Comparison of ENCODE assay signal across 16 cellular contexts in the genomic region with DNA sequence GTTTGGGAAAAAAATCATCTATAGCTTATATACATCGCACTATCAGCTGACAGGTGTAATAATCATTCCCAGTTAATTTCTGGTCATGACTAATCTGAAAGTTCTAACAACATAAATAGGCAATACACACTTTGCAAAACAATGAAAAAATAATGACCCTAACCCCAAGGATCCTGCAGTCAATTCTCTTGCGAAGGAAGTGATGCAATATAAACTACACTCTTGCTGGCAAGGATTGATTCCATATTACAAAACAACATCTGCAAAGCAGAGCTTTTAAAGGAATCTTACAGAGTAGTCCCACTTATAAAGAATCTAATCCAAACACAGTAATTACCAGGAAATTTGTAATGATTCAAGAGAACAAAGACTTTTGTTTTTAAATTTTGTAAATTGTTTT.
DNase-seq lines count a peak whose midpoint lies in the region; ATAC-seq, FAIRE-seq and TF ChIP-seq lines count a peak whose summit lies in the region.
"Had no signal": no experiment of that assay in that cellular context is flagged by ENCODE, and none has a peak within 500 bp of the region (broad histone marks: within the 10 kb centered on the region; RNA-seq: fewer than 3 reads in every experiment).

No MANE protein-coding gene starts in this region.

- no peak overlapping the region for H3K18ac ChIP-seq in IMR-90 (ENCODE audit: low read depth, low read length)

- TF ChIP-seq CTCF in AG10803 (conservative IDR thresholded peaks at IDR 0.05; ENCODE audit: low read length) (no peak), IMR-90 (conservative IDR thresholded peaks at IDR 0.05; ENCODE audit: low read depth, low read length) (no peak), fibroblast of villous mesenchyme (IDR thresholded peaks at IDR 0.05; ENCODE audit: insufficient read depth, low read depth, low read length) (no peak), stomach (IDR thresholded peaks at IDR 0.05) (no peak)

- H2BK5ac ChIP-seq in IMR-90 (ENCODE audit: low read depth, low read length, poor library complexity, severe bottlenecking): no peak overlapping the region

- no peak overlapping the region for H2AFZ ChIP-seq in IMR-90 (replicated peaks; ENCODE audit: low read length, poor library complexity)

- no peak overlapping the region for H3K27ac ChIP-seq in IMR-90 (ENCODE audit: insufficient read depth, low read length)
- H3K27ac ChIP-seq in stomach: no peak overlapping the region

- no peak overlapping the region for H3K4ac ChIP-seq in IMR-90 (ENCODE audit: low read depth, low read length)

- FAIRE-seq in endometrium (lab: Jason Lieb, UNC): peak; percentile 74

- in situ Hi-C loops in IMR-90 (cut with MboI; ENCODE audit: low sequenced_read_pairs): no loop called here

- TF ChIP-seq RAD21 in IMR-90 (IDR thresholded peaks at IDR 0.05; ENCODE audit: low read length): no peak

- H3K9ac ChIP-seq in IMR-90 (ENCODE audit: low read depth, low read length): no peak overlapping the region

- no peak overlapping the region for H2BK15ac ChIP-seq in IMR-90 (ENCODE audit: low read depth, low read length)

- no TSS peak for BruUV-seq in IMR-90 (replicated peaks; lab: Mats Ljungman, UMichigan)

- dilution Hi-C loops in IMR-90 (cut with HindIII; ENCODE audit: low sequenced_read_pairs, unreplicated experiment): no loop called here

- no CpG with 5 or more reads among the region's 2 CpGs for WGBS in IMR-90 (ENCODE audit: extremely low coverage in 2 of 2, insufficient read length in 1 of 2), 2 experiments
- WGBS in stomach, 5 donors: 71 to 90% (median 78%) methylated on average over 2 of the region's 2 CpGs

- CTCF ChIA-PET in IMR-90 (lab: Yijun Ruan, JAX): interaction anchor here (0.6 kb wide), 1 partner anchor 34 kb away, joined by 9 read pairs; no protein-coding TSS in a partner anchor

- POLR2A ChIA-PET in IMR-90 (lab: Charles Lee; ENCODE audit: unreplicated experiment): no interaction called here

- no peak for TF ChIP-seq EP300 in stomach (IDR thresholded peaks at IDR 0.05)

- H4K5ac ChIP-seq in IMR-90 (ENCODE audit: low read depth, low read length): no peak overlapping the region

- H3K27me3 ChIP-seq in IMR-90 (ENCODE audit: control insufficient read depth, insufficient read depth, low read length) (no peaks in the 10 kb centered on the region), stomach (no peaks in the 10 kb centered on the region)

- H2BK20ac ChIP-seq in IMR-90 (ENCODE audit: low read depth, low read length): no peak overlapping the region

- H4K20me1 ChIP-seq in IMR-90 (ENCODE audit: insufficient read depth, low read length): no peaks in the 10 kb centered on the region

- no peak overlapping the region for H2AK9ac ChIP-seq in IMR-90 (replicated peaks; ENCODE audit: low read depth, low read length, poor library complexity)

- no peak overlapping the region for H3K56ac ChIP-seq in IMR-90 (ENCODE audit: extremely low read depth, insufficient read depth, low read length)

- H2BK120ac ChIP-seq in IMR-90 (ENCODE audit: low read depth, low read length): no peak overlapping the region

- H2AK5ac ChIP-seq in IMR-90 (ENCODE audit: low read depth, low read length): no peak overlapping the region

- no peak overlapping the region for H3K14ac ChIP-seq in IMR-90 (replicated peaks; ENCODE audit: low read depth, low read length)

- H3K4me3 ChIP-seq in AG10803 (ENCODE audit: low read length) (no peak overlapping the region), IMR-90 (ENCODE audit: insufficient read depth, low read depth, low read length) (no peak overlapping the region), fibroblast of villous mesenchyme (ENCODE audit: low read depth, low read length) (no peak overlapping the region), stomach (no peak overlapping the region)

- H3K4me1 ChIP-seq in IMR-90 (ENCODE audit: control insufficient read depth, insufficient read depth, low read length) (no peaks in the 10 kb centered on the region), stomach (peaks cover 0 to 47% (median 3%) of the 10 kb centered on the region in 4 donors)

- H3K23ac ChIP-seq in IMR-90 (ENCODE audit: low read depth, low read length): no peak overlapping the region

- no peak for ATAC-seq in IMR-90 (ENCODE audit: low read depth)
- ATAC-seq in GM21723 (IDR thresholded peaks at IDR 0.05; ENCODE audit: unreplicated experiment): no peak
- ATAC-seq: HCT116 had no signal

- TF ChIP-seq POLR2A in IMR-90 (IDR thresholded peaks at IDR 0.05; ENCODE audit: low read depth, low read length): no peak
- TF ChIP-seq POLR2A in stomach (IDR thresholded peaks at IDR 0.05): no peak

- H4K91ac ChIP-seq in IMR-90 (ENCODE audit: insufficient read depth, low read depth, low read length): no peak overlapping the region

- no peaks in the 10 kb centered on the region for H3K9me1 ChIP-seq in IMR-90 (ENCODE audit: insufficient read depth, low read length)

- H3K79me1 ChIP-seq in IMR-90 (ENCODE audit: low read depth in 1 of 2, low read length in 2 of 2): no peaks in the 10 kb centered on the region

- no peak overlapping the region for H3K4me2 ChIP-seq in IMR-90 (ENCODE audit: low read depth, low read length)

- H4K8ac ChIP-seq in IMR-90 (ENCODE audit: low read depth in 2 of 2, low read length in 2 of 2): no peak overlapping the region

- intact Hi-C loops in IMR-90 (cut with micrococcal nuclease): no loop called here
- intact Hi-C loops in stomach (cut with DNase I; ENCODE audit: low total_unique reads): no loop called here

- H3K9me3 ChIP-seq in IMR-90 (ENCODE audit: control insufficient read depth, insufficient read depth, low read length) (no peaks in the 10 kb centered on the region), stomach (no peaks in the 10 kb centered on the region)

- H3K36me3 ChIP-seq in IMR-90 (ENCODE audit: control insufficient read depth, insufficient read depth, low read length) (no peaks in the 10 kb centered on the region), stomach (no peaks in the 10 kb centered on the region)

- peak; percentile 87 for DNase-seq in AG10803 (ENCODE audit: low read depth)
- DNase-seq in IMR-90: no peak
- DNase-seq in fibroblast of villous mesenchyme (ENCODE audit: low read depth): peak; percentile 73
- no peak for DNase-seq in T-helper 1 cell
- no peak for DNase-seq in stomach
- DNase-seq: CD4-positive, CD25-positive, alpha-beta regulatory T cell; DMS53; MV-4-11; NCI-H1417; NCI-H1930; NCI-H446; NK-92 treated with Interleukin-12 subunit alpha and Interleukin-12 subunit beta, amount 100 ng/mL, for 24 hours; OCI-M1 had no signal

TF ChIP-seq in IMR-90, 13 proteins besides CTCF, POLR2A, EP300 and RAD21:
- TF ChIP-seq CEBPB (IDR thresholded peaks at IDR 0.05; ENCODE audit: low read depth, low read length) (peak; percentile 23; the same call in 1 of the 2 replicates), NFE2L2 (IDR thresholded peaks at IDR 0.05; ENCODE audit: low read depth, low read length) (no peak), MAFK (IDR thresholded peaks at IDR 0.05; ENCODE audit: low read depth, low read length) (no peak), MXI1 (IDR thresholded peaks at IDR 0.05; ENCODE audit: borderline replicate concordance, low read depth, low read length) (no peak), RCOR1 (IDR thresholded peaks at IDR 0.05; ENCODE audit: insufficient replicate concordance, low read length) (no peak), BHLHE40 (IDR thresholded peaks at IDR 0.05; ENCODE audit: low read depth, low read length) (no peak)
- TF ChIP-seq, protein P1, sequence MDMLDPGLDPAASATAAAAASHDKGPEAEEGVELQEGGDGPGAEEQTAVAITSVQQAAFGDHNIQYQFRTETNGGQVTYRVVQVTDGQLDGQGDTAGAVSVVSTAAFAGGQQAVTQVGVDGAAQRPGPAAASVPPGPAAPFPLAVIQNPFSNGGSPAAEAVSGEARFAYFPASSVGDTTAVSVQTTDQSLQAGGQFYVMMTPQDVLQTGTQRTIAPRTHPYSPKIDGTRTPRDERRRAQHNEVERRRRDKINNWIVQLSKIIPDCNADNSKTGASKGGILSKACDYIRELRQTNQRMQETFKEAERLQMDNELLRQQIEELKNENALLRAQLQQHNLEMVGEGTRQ (IDR thresholded peaks at IDR 0.05; ENCODE audit: low read depth, low read length): no peak
TF ChIP-seq in IMR-90: peak in this region for 1.

Comparison
In these comparisons a context has a peak if more than half of its experiments do, and no peak if none do; other contexts are left out.
1. DNase-seq: peak in AG10803 (single experiment) and fibroblast of villous mesenchyme (single experiment); none in IMR-90 (single experiment), T-helper 1 cell (0 of 5) and stomach (single experiment).